In the genomic region with DNA sequence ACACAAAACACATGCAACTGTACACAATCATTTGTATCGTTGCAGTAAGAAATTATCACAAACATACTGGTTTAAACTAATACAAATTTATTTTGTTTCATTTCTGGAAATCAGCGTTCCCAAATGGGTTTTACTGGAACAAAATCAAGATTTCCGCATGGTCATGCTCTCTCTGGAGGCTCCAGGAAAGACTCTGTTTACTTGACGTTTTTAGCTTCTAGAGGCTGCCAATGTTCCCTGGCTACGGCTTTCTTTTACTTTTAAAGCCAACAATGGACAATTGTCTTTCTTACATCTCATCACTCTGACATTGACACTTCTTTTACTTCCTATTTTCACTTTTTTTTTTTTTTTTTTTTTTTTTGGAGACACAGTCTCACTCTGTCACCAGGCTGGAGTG, we compare ENCODE assay signal across 23 cellular contexts.
"Had no signal": no experiment of that assay in that cellular context is flagged by ENCODE, and none has a peak within 500 bp of the region (broad histone marks: within the 10 kb centered on the region; RNA-seq: fewer than 3 reads in every experiment).

No MANE protein-coding gene starts in this region.

- H3K4me1 ChIP-seq: adrenal gland, breast epithelium, left lung, prostate gland, thyroid gland, upper lobe of right lung had no signal

- H3K27ac Mint-ChIP-seq: activated naive CD4-positive, alpha-beta T cell treated with anti-CD3 and anti-CD28 coated beads, Interleukin-2, amount 50 U/mL, for 72 hours; activated T-helper 17 cell treated with anti-CD3 and anti-CD28 coated beads, Interleukin-2, amount 50 U/mL, for 72 hours; mesothelial cell of epicardium; natural killer cell treated with Interleukin-12 subunit alpha and Interleukin-12 subunit beta and Interleukin-15 and Interleukin-18, amount 100 ng/mL, for 72 hours; WTC11 had no signal

- DNase-seq: activated T-cell treated with anti-CD3 and anti-CD28 coated beads, Interleukin-2, amount 50 U/mL, for 1 hour; adrenal gland; effector memory CD4-positive, alpha-beta T cell; foreskin melanocyte; hippocampal formation; kidney glomerular epithelial cell; left lung; stimulated activated CD4-positive, alpha-beta T cell treated with anti-CD3 and anti-CD28 coated beads, Interleukin-12 subunit alpha, Interleukin-12 subunit beta, amount 100 ng/mL, for 4 hours; stimulated activated CD4-positive, alpha-beta T cell treated with anti-CD3 and anti-CD28 coated beads, Interleukin-4, amount 100 ng/mL, for 4 hours; stimulated activated naive CD8-positive, alpha-beta T cell treated with anti-CD3 and anti-CD28 coated beads, Interleukin-15, Interleukin-2, amounts not matched to agents 100 U/mL and 50 U/mL, for 24 hours; substantia nigra; thyroid gland; upper lobe of right lung had no signal

- H3K4me3 ChIP-seq: adrenal gland, left lung, lung, prostate gland, thyroid gland, upper lobe of right lung had no signal

- H3K36me3 Mint-ChIP-seq: activated naive CD4-positive, alpha-beta T cell treated with anti-CD3 and anti-CD28 coated beads, Interleukin-2, amount 50 U/mL, for 72 hours; mesothelial cell of epicardium had no signal

- H3K4me1 Mint-ChIP-seq: activated T-helper 17 cell treated with anti-CD3 and anti-CD28 coated beads, Interleukin-2, amount 50 U/mL, for 72 hours; central memory CD8-positive, alpha-beta T cell; mesothelial cell of epicardium had no signal

- H3K27me3 ChIP-seq: adrenal gland, breast epithelium, left lung, thyroid gland, upper lobe of right lung had no signal

- ATAC-seq: activated naive CD4-positive, alpha-beta T cell treated with anti-CD3 and anti-CD28 coated beads, Interleukin-2, amount 50 U/mL, for 72 hours; activated T-helper 17 cell treated with anti-CD3 and anti-CD28 coated beads, Interleukin-2, amount 50 U/mL, for 72 hours; esophagus mucosa; left lung; natural killer cell treated with Interleukin-12 subunit alpha and Interleukin-12 subunit beta and Interleukin-15 and Interleukin-18, amount 100 ng/mL, for 72 hours; stimulated activated naive CD8-positive, alpha-beta T cell treated with anti-CD3 and anti-CD28 coated beads, Interleukin-15, Interleukin-2, amounts not matched to agents 100 U/mL and 50 U/mL, for 24 hours; upper lobe of right lung; WTC11 had no signal

- H3K27ac ChIP-seq: adrenal gland, left lung, prostate gland, thyroid gland, upper lobe of right lung had no signal

- H3K9me3 Mint-ChIP-seq: mesothelial cell of epicardium had no signal

- H3K4me3 Mint-ChIP-seq: activated T-helper 17 cell treated with anti-CD3 and anti-CD28 coated beads, Interleukin-2, amount 50 U/mL, for 72 hours; central memory CD8-positive, alpha-beta T cell; mesothelial cell of epicardium; natural killer cell treated with Interleukin-12 subunit alpha and Interleukin-12 subunit beta and Interleukin-15 and Interleukin-18, amount 100 ng/mL, for 72 hours; WTC11 had no signal

- H3K36me3 ChIP-seq: adrenal gland, breast epithelium, left lung, prostate gland, thyroid gland, upper lobe of right lung had no signal

- H3K9me3 ChIP-seq: adrenal gland, prostate gland, thyroid gland, upper lobe of right lung had no signal

- H3K27me3 Mint-ChIP-seq: activated T-helper 17 cell treated with anti-CD3 and anti-CD28 coated beads, Interleukin-2, amount 50 U/mL, for 72 hours; central memory CD8-positive, alpha-beta T cell; natural killer cell treated with Interleukin-12 subunit alpha and Interleukin-12 subunit beta and Interleukin-15 and Interleukin-18, amount 100 ng/mL, for 72 hours had no signal
